Comparison of ENCODE assay signal across 8 cellular contexts in the genomic region with DNA sequence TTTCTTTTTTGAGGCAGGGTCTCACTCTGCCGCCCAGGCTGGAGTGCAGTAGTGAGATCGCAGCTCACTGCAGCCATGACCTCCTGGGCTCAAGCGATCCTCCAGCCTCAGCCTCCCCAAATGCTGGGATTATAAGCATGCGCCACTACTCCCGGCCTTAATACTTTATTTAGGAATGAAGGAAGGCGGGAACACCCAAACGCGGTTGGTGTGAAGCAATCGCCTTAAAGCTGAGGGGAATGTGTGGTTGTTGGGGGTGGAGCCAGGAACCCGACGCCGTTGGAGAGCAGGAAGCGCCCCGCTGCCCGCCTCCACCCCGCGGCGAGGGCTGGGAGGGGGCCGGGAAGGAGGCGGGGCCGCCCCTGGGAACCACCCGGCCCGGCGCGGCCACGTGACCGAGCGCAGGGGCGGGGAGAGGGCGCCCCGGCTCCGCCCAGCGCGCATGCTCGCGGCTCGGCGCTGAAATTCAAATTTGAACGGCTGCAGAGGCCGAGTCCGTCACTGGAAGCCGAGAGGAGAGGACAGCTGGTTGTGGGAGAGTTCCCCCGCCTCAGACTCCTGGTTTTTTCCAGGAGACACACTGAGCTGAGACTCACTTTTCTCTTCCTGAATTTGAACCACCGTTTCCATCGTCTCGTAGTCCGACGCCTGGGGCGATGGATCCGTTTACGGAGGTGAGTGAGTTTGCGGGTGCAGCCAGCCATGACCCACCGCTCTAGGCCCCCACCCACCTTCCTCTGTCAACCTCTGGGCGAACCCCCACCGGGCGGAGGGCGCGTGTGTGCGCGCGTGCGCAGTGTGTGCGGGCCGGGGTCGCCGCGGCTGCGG. TPM values are rescaled to one million over a fixed set of nuclear protein-coding genes. Genes with fewer than 3 reads are reported as not detected.
DNase-seq lines count a peak whose midpoint lies in the region; ATAC-seq, FAIRE-seq and TF ChIP-seq lines count a peak whose summit lies in the region.

A gene with protein sequence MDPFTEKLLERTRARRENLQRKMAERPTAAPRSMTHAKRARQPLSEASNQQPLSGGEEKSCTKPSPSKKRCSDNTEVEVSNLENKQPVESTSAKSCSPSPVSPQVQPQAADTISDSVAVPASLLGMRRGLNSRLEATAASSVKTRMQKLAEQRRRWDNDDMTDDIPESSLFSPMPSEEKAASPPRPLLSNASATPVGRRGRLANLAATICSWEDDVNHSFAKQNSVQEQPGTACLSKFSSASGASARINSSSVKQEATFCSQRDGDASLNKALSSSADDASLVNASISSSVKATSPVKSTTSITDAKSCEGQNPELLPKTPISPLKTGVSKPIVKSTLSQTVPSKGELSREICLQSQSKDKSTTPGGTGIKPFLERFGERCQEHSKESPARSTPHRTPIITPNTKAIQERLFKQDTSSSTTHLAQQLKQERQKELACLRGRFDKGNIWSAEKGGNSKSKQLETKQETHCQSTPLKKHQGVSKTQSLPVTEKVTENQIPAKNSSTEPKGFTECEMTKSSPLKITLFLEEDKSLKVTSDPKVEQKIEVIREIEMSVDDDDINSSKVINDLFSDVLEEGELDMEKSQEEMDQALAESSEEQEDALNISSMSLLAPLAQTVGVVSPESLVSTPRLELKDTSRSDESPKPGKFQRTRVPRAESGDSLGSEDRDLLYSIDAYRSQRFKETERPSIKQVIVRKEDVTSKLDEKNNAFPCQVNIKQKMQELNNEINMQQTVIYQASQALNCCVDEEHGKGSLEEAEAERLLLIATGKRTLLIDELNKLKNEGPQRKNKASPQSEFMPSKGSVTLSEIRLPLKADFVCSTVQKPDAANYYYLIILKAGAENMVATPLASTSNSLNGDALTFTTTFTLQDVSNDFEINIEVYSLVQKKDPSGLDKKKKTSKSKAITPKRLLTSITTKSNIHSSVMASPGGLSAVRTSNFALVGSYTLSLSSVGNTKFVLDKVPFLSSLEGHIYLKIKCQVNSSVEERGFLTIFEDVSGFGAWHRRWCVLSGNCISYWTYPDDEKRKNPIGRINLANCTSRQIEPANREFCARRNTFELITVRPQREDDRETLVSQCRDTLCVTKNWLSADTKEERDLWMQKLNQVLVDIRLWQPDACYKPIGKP (plus strand): TSS at position 492 of the 828 bp plus-strand sequence. CDS start 165 bp downstream, at position 657.

- dilution Hi-C loops in keratinocyte (cut with MboI; ENCODE audit: extremely low pct_ligation_motif_present, low sequenced_read_pairs), result no loop called here

- TF ChIP-seq CTCF in AG09319 (IDR thresholded peaks at IDR 0.05; ENCODE audit: low read depth, low read length) (no peak), keratinocyte (optimal IDR thresholded peaks at IDR 0.05 in 1 of 3, IDR thresholded peaks at IDR 0.05 in 1 of 3, conservative IDR thresholded peaks at IDR 0.05 in 1 of 3; ENCODE audit: extremely low read depth in 1 of 3, insufficient read depth in 2 of 3, low read length in 3 of 3) (no peak)

- H2AFZ ChIP-seq in keratinocyte (ENCODE audit: control insufficient read depth, low read length), result peak within 1 kb of the TSS; percentile 71

- H3K36me3 ChIP-seq in keratinocyte (ENCODE audit: control insufficient read depth in 2 of 2, extremely low read depth in 1 of 2, insufficient read depth in 2 of 2, low read length in 2 of 2), result peaks cover 0 to 5% of the 10 kb centered on the region in 2 experiments

- TF ChIP-seq POLR2A in GM18951 (IDR thresholded peaks at IDR 0.05; ENCODE audit: extremely low read depth, insufficient read depth, insufficient read length), result peak; percentile 73

- no peaks in the 10 kb centered on the region for H3K27me3 ChIP-seq in keratinocyte (ENCODE audit: control insufficient read depth, extremely low read depth, insufficient read depth, low read length)

- peak within 1 kb of the TSS; percentile 88 for H3K4me2 ChIP-seq in keratinocyte (ENCODE audit: control insufficient read depth, extremely low read depth, insufficient read depth, low read depth, low read length)

- H3K27ac ChIP-seq in keratinocyte (ENCODE audit: control insufficient read depth, insufficient read depth, low read length), result peak within 1 kb of the TSS; percentile 98

- peak; percentile 72 for ATAC-seq in HG03175 (IDR thresholded peaks at IDR 0.05; ENCODE audit: unreplicated experiment)
- ATAC-seq in activated CD4-positive, CD25-positive, alpha-beta regulatory T cell treated with anti-CD3 and anti-CD28 coated beads, Interleukin-2, amount 50 U/mL, for 24 hours, result peak; percentile 87 to 91

- H3K4me3 ChIP-seq in keratinocyte (ENCODE audit: control insufficient read depth in 2 of 3, extremely low read depth in 1 of 3, insufficient read depth in 2 of 3, low read depth in 1 of 3, low read length in 3 of 3), result peak within 1 kb of the TSS; percentile 87 to 98 (median 95)

- in situ Hi-C loops in GM18951 (cut with MboI; ENCODE audit: low sequenced_read_pairs, unreplicated experiment), result no loop called here

- H4K20me1 ChIP-seq in keratinocyte (ENCODE audit: control insufficient read depth, extremely low read depth, insufficient read depth, low read length), result no peaks in the 10 kb centered on the region

- peaks cover 49% of the 10 kb centered on the region for H3K4me1 ChIP-seq in keratinocyte (ENCODE audit: control insufficient read depth, extremely low read depth, insufficient read depth, low read length)

- peak; percentile 34 for FAIRE-seq in keratinocyte (lab: Jason Lieb, UNC)

- no peaks in the 10 kb centered on the region for H3K9me3 ChIP-seq in keratinocyte (ENCODE audit: control insufficient read depth, low read depth, low read length)

- no peaks in the 10 kb centered on the region for H3K9me1 ChIP-seq in keratinocyte (ENCODE audit: control insufficient read depth, extremely low read depth, insufficient read depth, low read length)

- H3K79me2 ChIP-seq in keratinocyte (ENCODE audit: control insufficient read depth, insufficient read depth, low read length), result peaks cover 45% of the 10 kb centered on the region

- DNase-seq in AG09319 (ENCODE audit: extremely low read depth, low read depth), result peak; percentile 86
- DNase-seq in NCI-H345 (lab: John Stamatoyannopoulos, UW), result peak; percentile 94
- peak; percentile 84 for DNase-seq in cerebellar cortex (ENCODE audit: low spot score)
- peak; percentile 80 for DNase-seq in keratinocyte (ENCODE audit: low read depth, low spot score)
- peak; percentile 81 for DNase-seq in stimulated activated CD4-positive, alpha-beta T cell treated with anti-CD3 and anti-CD28 coated beads, Interleukin-12 subunit alpha, Interleukin-12 subunit beta, amount 100 ng/mL, for 4 hours

- H3K9ac ChIP-seq in keratinocyte (ENCODE audit: control insufficient read depth, extremely low read depth, insufficient read depth, low read length), result peak within 1 kb of the TSS; percentile 98

RNA-seq across cellular contexts. Expression of the gene that starts here (rescaled TPM):
- 12.6 to 65.8 TPM (median 55.6 TPM) in 3 replicates for polyA plus RNA-seq in keratinocyte
- polyA plus RNA-seq in keratinocyte (2011; ENCODE audit: low read depth), result 1.7 TPM
- 10.6 and 16.8 TPM in 2 replicates for polyA plus RNA-seq in keratinocyte (2011; cell fraction: cytosol; rRNA removed)
- 29.0 and 31.9 TPM in 2 replicates for polyA plus RNA-seq in keratinocyte (2011; cell fraction: nucleus; rRNA removed)
- 0.55 and 46.9 TPM in 2 replicates for polyA plus RNA-seq in keratinocyte (2012; ENCODE audit: low replicate concordance)
- polyA minus RNA-seq in keratinocyte, result 30.0 to 169 TPM (median 30.1 TPM) in 3 replicates
- 17.8 TPM for polyA minus RNA-seq in keratinocyte (2011; cell fraction: cytosol; rRNA and poly(A)+ RNA removed)
- polyA minus RNA-seq in keratinocyte (2011; cell fraction: nucleus; rRNA and poly(A)+ RNA removed), result 20.5 and 51.1 TPM in 2 replicates

Comparison
In these comparisons a context has a peak if more than half of its experiments do, and no peak if none do; other contexts are left out.
1. Peak in every context shown above with its lines: DNase-seq, ATAC-seq, H3K4me3 ChIP-seq and H3K27ac ChIP-seq.